ENCODE assay signal across 1 cellular context in the genomic region with DNA sequence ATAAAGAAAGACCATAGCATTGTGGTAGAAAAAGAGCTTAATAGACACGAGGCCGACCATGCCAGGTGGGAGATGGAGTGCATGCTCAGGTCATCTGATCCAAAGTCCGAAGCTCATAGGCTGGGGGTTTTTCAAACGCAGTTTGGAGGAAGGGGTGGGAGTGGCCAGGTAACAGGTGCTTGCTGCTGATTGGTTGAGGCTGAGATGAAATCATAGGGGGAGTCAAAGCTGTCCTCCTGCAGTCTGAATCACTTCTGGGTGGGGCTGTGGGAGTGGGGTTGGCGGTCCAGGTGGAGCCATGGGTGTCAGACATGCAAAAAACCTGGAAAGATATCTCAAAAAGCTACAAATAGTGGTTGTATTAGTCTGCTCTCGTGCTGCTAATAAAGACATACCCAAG.
TF ChIP-seq lines count a peak whose summit lies in the region.

No MANE protein-coding gene starts in this region.

TF ChIP-seq in GM23338, 12 proteins besides CTCF, POLR2A, EP300 and RAD21 (continued from another document):
- TF ChIP-seq EZH2phosphoT487 (IDR thresholded peaks at IDR 0.05; ENCODE audit: unreplicated experiment), result no peak
- no peak for TF ChIP-seq EZH2 (IDR thresholded peaks at IDR 0.05; ENCODE audit: low read depth, unreplicated experiment)
